18 cellular contexts compared by ENCODE assay signal in the genomic region with DNA sequence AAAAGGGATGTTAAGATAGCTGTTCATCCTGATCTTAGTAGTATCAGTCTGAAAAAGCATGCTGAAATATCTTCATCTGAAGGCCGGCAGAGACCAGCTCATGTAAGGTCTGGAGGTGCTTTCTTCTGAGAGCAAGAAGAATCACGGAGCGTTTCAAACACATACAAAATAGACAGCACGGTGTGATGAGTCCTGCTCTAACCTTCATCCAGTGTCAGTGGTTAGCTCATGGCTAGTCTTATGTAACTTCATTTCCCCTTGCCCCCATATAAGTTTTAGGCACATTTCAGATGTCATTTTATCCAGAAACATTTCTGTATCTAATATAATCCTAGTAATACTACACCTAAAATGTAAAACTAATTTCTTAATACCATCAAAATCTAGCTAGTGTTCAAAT. TPM values are rescaled to one million over a fixed set of nuclear protein-coding genes. Genes with fewer than 3 reads are reported as not detected.
DNase-seq lines count a peak whose midpoint lies in the region; ATAC-seq and TF ChIP-seq lines count a peak whose summit lies in the region.
"Had no signal": no experiment of that assay in that cellular context is flagged by ENCODE, and none has a peak within 500 bp of the region (broad histone marks: within the 10 kb centered on the region; RNA-seq: fewer than 3 reads in every experiment).

No MANE protein-coding gene starts in this region.

- peaks cover 7% of the 10 kb centered on the region for H3K36me3 ChIP-seq in brain microvascular endothelial cell (replicated peaks)

- DNase-seq in NOMO-1 (lab: John Stamatoyannopoulos, UW; ENCODE audit: unreplicated experiment in 2 of 2), result peak; percentile 31 to 62
- DNase-seq in NOMO-1 treated with dmso at 0.1 percent for 144 hours (lab: John Stamatoyannopoulos, UW; ENCODE audit: unreplicated experiment), result no peak
- no peak for DNase-seq in HFFc6
- DNase-seq in activated CD8-positive, alpha-beta T cell treated with anti-CD3 and anti-CD28 coated beads for 36 hours, result no peak
- no peak for DNase-seq in natural killer cell treated with Interleukin-12 subunit alpha and Interleukin-12 subunit beta and Interleukin-15 and Interleukin-18, amount 100 ng/mL, for 72 hours (ENCODE audit: low spot score)
- no peak for DNase-seq in brain microvascular endothelial cell
- no peak for DNase-seq in NCI-H1694 treated with DMSO at 0.1 percent for 48 hours (lab: John Stamatoyannopoulos, UW)
- DNase-seq in DMS114 treated with DMSO at 0.1 percent for 48 hours (lab: John Stamatoyannopoulos, UW; ENCODE audit: unreplicated experiment), result no peak
- DNase-seq: activated CD4-positive, CD25-positive, alpha-beta regulatory T cell treated with anti-CD3 and anti-CD28 coated beads, Interleukin-2, amount 50 U/mL, for 72 hours; H9; islet precursor cell; NCI-H187; PC-9; small intestine had no signal

- no peak overlapping the region for H3K4me3 Mint-ChIP-seq in HFFc6
- no peak overlapping the region for H3K4me3 Mint-ChIP-seq in activated CD8-positive, alpha-beta T cell treated with anti-CD3 and anti-CD28 coated beads for 36 hours
- peak overlapping the region; percentile 16 for H3K4me3 Mint-ChIP-seq in natural killer cell treated with Interleukin-12 subunit alpha and Interleukin-12 subunit beta and Interleukin-15 and Interleukin-18, amount 100 ng/mL, for 72 hours
- H3K4me3 Mint-ChIP-seq: H9; mesothelial cell of epicardium; stimulated activated naive CD8-positive, alpha-beta T cell treated with anti-CD3 and anti-CD28 coated beads, Interleukin-15, Interleukin-2, amounts not matched to agents 100 ng/mL and 50 ng/mL, for 24 hours had no signal

- in situ Hi-C loops in brain microvascular endothelial cell (cut with HindIII; ENCODE audit: low pct_ligation_motif_present, low sequenced_read_pairs), result no loop called here

- peaks cover 85% of the 10 kb centered on the region for H3K4me1 Mint-ChIP-seq in HFFc6 (ENCODE audit: low read depth)
- peaks cover 67% of the 10 kb centered on the region for H3K4me1 Mint-ChIP-seq in activated CD8-positive, alpha-beta T cell treated with anti-CD3 and anti-CD28 coated beads for 36 hours (ENCODE audit: low read depth)
- H3K4me1 Mint-ChIP-seq in natural killer cell treated with Interleukin-12 subunit alpha and Interleukin-12 subunit beta and Interleukin-15 and Interleukin-18, amount 100 ng/mL, for 72 hours (ENCODE audit: low read depth in 2 of 2), result peaks cover 50 to 57% of the 10 kb centered on the region in 2 donors

- H3K36me3 Mint-ChIP-seq in HFFc6 (ENCODE audit: low read depth), result peaks cover 27% of the 10 kb centered on the region
- H3K36me3 Mint-ChIP-seq in activated CD8-positive, alpha-beta T cell treated with anti-CD3 and anti-CD28 coated beads for 36 hours (ENCODE audit: low read depth), result peaks cover 10% of the 10 kb centered on the region
- no peaks in the 10 kb centered on the region for H3K36me3 Mint-ChIP-seq in natural killer cell treated with Interleukin-12 subunit alpha and Interleukin-12 subunit beta and Interleukin-15 and Interleukin-18, amount 100 ng/mL, for 72 hours

- H3K4me3 ChIP-seq in brain microvascular endothelial cell (ENCODE audit: low read depth, low read length), result no peak overlapping the region
- H3K4me3 ChIP-seq: coronary artery, PC-9 had no signal

- H3K27ac Mint-ChIP-seq in HFFc6, result peak overlapping the region; percentile 34
- H3K27ac Mint-ChIP-seq in activated CD8-positive, alpha-beta T cell treated with anti-CD3 and anti-CD28 coated beads for 36 hours, result peak overlapping the region; percentile 77
- peak overlapping the region; percentile 68 to 79 for H3K27ac Mint-ChIP-seq in natural killer cell treated with Interleukin-12 subunit alpha and Interleukin-12 subunit beta and Interleukin-15 and Interleukin-18, amount 100 ng/mL, for 72 hours
- H3K27ac Mint-ChIP-seq: H9; mesothelial cell of epicardium; stimulated activated naive CD8-positive, alpha-beta T cell treated with anti-CD3 and anti-CD28 coated beads, Interleukin-15, Interleukin-2, amounts not matched to agents 100 ng/mL and 50 ng/mL, for 24 hours had no signal

- POLR2A ChIA-PET in activated CD8-positive, alpha-beta T cell treated with anti-CD3 and anti-CD28 coated beads for 36 hours (lab: Charles Lee), result interaction anchor here (0.7 kb wide), 1 partner anchor 72 kb away, joined by 3 read pairs; no protein-coding TSS in a partner anchor

- H3K9me3 Mint-ChIP-seq in HFFc6, result no peaks in the 10 kb centered on the region
- H3K9me3 Mint-ChIP-seq in activated CD8-positive, alpha-beta T cell treated with anti-CD3 and anti-CD28 coated beads for 36 hours, result no peaks in the 10 kb centered on the region
- H3K9me3 Mint-ChIP-seq in natural killer cell treated with Interleukin-12 subunit alpha and Interleukin-12 subunit beta and Interleukin-15 and Interleukin-18, amount 100 ng/mL, for 72 hours, result no peaks in the 10 kb centered on the region
- H3K9me3 Mint-ChIP-seq: H9; mesothelial cell of epicardium; stimulated activated naive CD8-positive, alpha-beta T cell treated with anti-CD3 and anti-CD28 coated beads, Interleukin-15, Interleukin-2, amounts not matched to agents 100 ng/mL and 50 ng/mL, for 24 hours had no signal

- H3K27ac ChIP-seq in brain microvascular endothelial cell, result no peak overlapping the region
- H3K27ac ChIP-seq: 22Rv1, coronary artery, PC-9 had no signal

- no peak for ATAC-seq in activated CD8-positive, alpha-beta T cell treated with anti-CD3 and anti-CD28 coated beads for 36 hours
- peak; percentile 55 to 69 for ATAC-seq in natural killer cell treated with Interleukin-12 subunit alpha and Interleukin-12 subunit beta and Interleukin-15 and Interleukin-18, amount 100 ng/mL, for 72 hours

- intact Hi-C loops in activated CD8-positive, alpha-beta T cell treated with anti-CD3 and anti-CD28 coated beads for 36 hours (cut with micrococcal nuclease), result no loop called here

- CTCF ChIA-PET in activated CD8-positive, alpha-beta T cell treated with anti-CD3 and anti-CD28 coated beads for 36 hours (lab: Charles Lee), result interaction anchor here (0.6 to 2.8 kb wide), 5 partner anchors 9 to 322 kb away, joined by 3 to 12 read pairs (median 4); no protein-coding TSS in a partner anchor

- H3K27me3 Mint-ChIP-seq in HFFc6 (ENCODE audit: insufficient read depth), result no peaks in the 10 kb centered on the region; the same call in 1 of the 2 replicates
- no peaks in the 10 kb centered on the region for H3K27me3 Mint-ChIP-seq in activated CD8-positive, alpha-beta T cell treated with anti-CD3 and anti-CD28 coated beads for 36 hours
- no peaks in the 10 kb centered on the region for H3K27me3 Mint-ChIP-seq in natural killer cell treated with Interleukin-12 subunit alpha and Interleukin-12 subunit beta and Interleukin-15 and Interleukin-18, amount 100 ng/mL, for 72 hours
- H3K27me3 Mint-ChIP-seq: stimulated activated naive CD8-positive, alpha-beta T cell treated with anti-CD3 and anti-CD28 coated beads, Interleukin-15, Interleukin-2, amounts not matched to agents 100 ng/mL and 50 ng/mL, for 24 hours had no signal

- TF ChIP-seq CTCF in HFFc6 (IDR thresholded peaks at IDR 0.05) (no peak), brain microvascular endothelial cell (IDR thresholded peaks at IDR 0.05; ENCODE audit: low read depth, low read length, missing control alignments) (no peak)
- no peak for TF ChIP-seq CTCF in activated CD8-positive, alpha-beta T cell treated with anti-CD3 and anti-CD28 coated beads for 36 hours (IDR thresholded peaks at IDR 0.05)

- H3K27me3 ChIP-seq in brain microvascular endothelial cell (replicated peaks), result no peaks in the 10 kb centered on the region

RNA-seq across cellular contexts. Expression of gene ADD1, which starts 27.8 kb away (rescaled TPM):
- total RNA-seq in HFFc6 (2021; fragmentation: NEBNext Ultra II Directional; extraction: Animal tissue kit (Norgen Biotek cat#: 25700)), result 100 to 1,000 TPM; 276 to 332 (median 321) TPM
- 100 to 1,000 TPM; 149 to 154 TPM for total RNA-seq in activated CD8-positive, alpha-beta T cell treated with anti-CD3 and anti-CD28 coated beads for 36 hours
- total RNA-seq in natural killer cell treated with Interleukin-12 subunit alpha and Interleukin-12 subunit beta and Interleukin-15 and Interleukin-18, amount 100 ng/mL, for 72 hours, result 100 to 1,000 TPM; 259 to 291 TPM

Comparison
In these comparisons a context has a peak if more than half of its experiments do, and no peak if none do; other contexts are left out.
1. DNase-seq: peak in NOMO-1 (2 of 2); none in NOMO-1 treated with dmso at 0.1 percent for 144 hours (single experiment), HFFc6 (single experiment), activated CD8-positive, alpha-beta T cell treated with anti-CD3 and anti-CD28 coated beads for 36 hours (single experiment), natural killer cell treated with Interleukin-12 subunit alpha and Interleukin-12 subunit beta and Interleukin-15 and Interleukin-18, amount 100 ng/mL, for 72 hours (single experiment), brain microvascular endothelial cell (single experiment), NCI-H1694 treated with DMSO at 0.1 percent for 48 hours (single experiment) and DMS114 treated with DMSO at 0.1 percent for 48 hours (single experiment).
2. Peak in every context shown above with its lines, with median percentiles within 50 percentile points of each other: H3K27ac Mint-ChIP-seq.